ENCODE assay signal across 8 cellular contexts in genomic region chr11:64787526-64788320, GRCh38. TPM values are rescaled to one million over a fixed set of nuclear protein-coding genes. Genes with fewer than 3 reads are reported as not detected.
DNase-seq lines count a peak whose midpoint lies in the region; ATAC-seq, FAIRE-seq and TF ChIP-seq lines count a peak whose summit lies in the region.

No MANE protein-coding gene starts in this region.

- in situ Hi-C loops in T47D (cut with HindIII; ENCODE audit: low pct_unique_long_range_greater_than_20kb, low sequenced_read_pairs), result no loop called here

- DNase-seq in Ammon's horn (ENCODE audit: low spot score) (peak; percentile 59), HCEC 1CT (peak; percentile 61), T-helper 1 cell (peak in 3 of 5 donors; percentile 38 to 53 (median 48)), T47D (ENCODE audit: low read depth in 1 of 2, low spot score in 1 of 2) (peak; percentile 70 to 76), kidney (peak; percentile 79), NCI-H345 (lab: John Stamatoyannopoulos, UW) (no peak)
- DNase-seq in stimulated activated CD4-positive, alpha-beta T cell treated with anti-CD3 and anti-CD28 coated beads, Interleukin-4, amount 100 ng/mL, for 4 hours, result peak; percentile 40 to 54

- no peak overlapping the region for H3K4me3 ChIP-seq in kidney (ENCODE audit: low read length in 2 of 2)

- ATAC-seq in HG03280 (IDR thresholded peaks at IDR 0.05; ENCODE audit: unreplicated experiment), result no peak

- FAIRE-seq in kidney (lab: Jason Lieb, UNC), result no peak

- TF ChIP-seq CTCF in kidney (IDR thresholded peaks at IDR 0.05; ENCODE audit: borderline replicate concordance, extremely low read depth, insufficient read depth), result peak; percentile 60

- no peaks in the 10 kb centered on the region for H3K4me1 ChIP-seq in kidney (ENCODE audit: control insufficient read depth in 1 of 2, insufficient read depth in 1 of 2, low read depth in 1 of 2, low read length in 2 of 2)

- H3K27ac ChIP-seq in kidney (ENCODE audit: low read depth in 2 of 2, low read length in 2 of 2), result no peak overlapping the region

- peaks cover 0 to 2% of the 10 kb centered on the region in 2 donors for H3K36me3 ChIP-seq in kidney (ENCODE audit: control insufficient read depth in 1 of 2, insufficient read depth in 2 of 2, low read length in 2 of 2)

- H3K9me3 ChIP-seq in kidney (ENCODE audit: control insufficient read depth in 1 of 2, low read length in 2 of 2), result no peaks in the 10 kb centered on the region

- H3K9ac ChIP-seq in kidney (ENCODE audit: low read length in 2 of 2), result no peak overlapping the region

- intact Hi-C loops in kidney (cut with DNase I), result no loop called here

RNA-seq across cellular contexts. Expression of gene SF1, which starts 9.4 kb away (rescaled TPM):
- total RNA-seq in kidney, result 320 TPM
- 87.5 TPM for polyA plus RNA-seq in kidney (ENCODE audit: insufficient read depth, low read depth, low replicate concordance)

RNA-seq across cellular contexts. Expression of gene MAP4K2, which starts 15.3 kb away (rescaled TPM):
- total RNA-seq in kidney, result 12.5 TPM
- 15.4 TPM for polyA plus RNA-seq in kidney (ENCODE audit: insufficient read depth, low read depth, low replicate concordance)

RNA-seq across cellular contexts. Expression of gene MEN1, which starts 22.6 kb away (rescaled TPM):
- total RNA-seq in kidney, result 20.9 TPM
- 24.0 TPM for polyA plus RNA-seq in kidney (ENCODE audit: insufficient read depth, low read depth, low replicate concordance)

RNA-seq across cellular contexts. Expression of gene PYGM, which starts 27.9 kb away (rescaled TPM):
- total RNA-seq in kidney, result 8.6 TPM
- 2.5 TPM for polyA plus RNA-seq in kidney (ENCODE audit: insufficient read depth, low read depth, low replicate concordance)

RNA-seq across cellular contexts. Expression of gene RASGRP2, which starts 43.8 kb away (rescaled TPM):
- total RNA-seq in kidney, result 42.6 TPM
- 14.1 TPM for polyA plus RNA-seq in kidney (ENCODE audit: insufficient read depth, low read depth, low replicate concordance)
